ENCODE assay signal across 12 cellular contexts in genomic region chr11:78812513-78813293, GRCh38.
DNase-seq lines count a peak whose midpoint lies in the region; ATAC-seq and TF ChIP-seq lines count a peak whose summit lies in the region.
"Had no signal": no experiment of that assay in that cellular context is flagged by ENCODE, and none has a peak within 500 bp of the region (broad histone marks: within the 10 kb centered on the region; RNA-seq: fewer than 3 reads in every experiment).

No MANE protein-coding gene starts in this region.

- H3K9me3 ChIP-seq in esophagus muscularis mucosa, result no peaks in the 10 kb centered on the region
- no peaks in the 10 kb centered on the region for H3K9me3 ChIP-seq in smooth muscle cell (replicated peaks; ENCODE audit: low read depth)
- H3K9me3 ChIP-seq: SJSA1 had no signal

- H3K4me3 ChIP-seq in esophagus muscularis mucosa, result no peak overlapping the region
- H3K4me3 ChIP-seq in smooth muscle cell, result no peak overlapping the region
- H3K4me3 ChIP-seq: SJSA1 had no signal

- TF ChIP-seq EP300 in esophagus muscularis mucosa (IDR thresholded peaks at IDR 0.05), result no peak

- H3K9ac ChIP-seq in smooth muscle cell (ENCODE audit: low read depth), result no peak overlapping the region

- H3F3A ChIP-seq in smooth muscle cell (ENCODE audit: low read depth), result peaks cover 9% of the 10 kb centered on the region

- DNase-seq in Right ventricle myocardium superior, result no peak
- no peak for DNase-seq in Right ventricle myocardium inferior (ENCODE audit: missing footprints)
- DNase-seq in NCI-H82 treated with DMSO at 0.1 percent for 48 hours (lab: John Stamatoyannopoulos, UW; ENCODE audit: unreplicated experiment), result peak; percentile 35
- DNase-seq in esophagus muscularis mucosa (ENCODE audit: extremely low spot score), result no peak
- DNase-seq in smooth muscle cell (lab: John Stamatoyannopoulos, UW; ENCODE audit: unreplicated experiment), result no peak
- no peak for DNase-seq in NCI-H2196 (lab: John Stamatoyannopoulos, UW; ENCODE audit: unreplicated experiment)
- DNase-seq in GM10266 (ENCODE audit: extremely low spot score), result no peak
- DNase-seq: activated CD4-positive, alpha-beta T cell treated with anti-CD3 and anti-CD28 coated beads for 1 hour; activated naive CD4-positive, alpha-beta T cell treated with Interleukin-2 at 50 U/mL for 16 hours; GOT3 had no signal

- H3K27me3 ChIP-seq in esophagus muscularis mucosa (no peaks in the 10 kb centered on the region), smooth muscle cell (ENCODE audit: low read depth) (no peaks in the 10 kb centered on the region)
- H3K27me3 ChIP-seq: SJSA1 had no signal

- H2AFZ ChIP-seq in smooth muscle cell (ENCODE audit: low read depth), result no peak overlapping the region

- no peak for TF ChIP-seq POLR2A in esophagus muscularis mucosa (IDR thresholded peaks at IDR 0.05; ENCODE audit: low read depth)

- TF ChIP-seq CTCF in esophagus muscularis mucosa (IDR thresholded peaks at IDR 0.05), result peak in 2 of 3 experiments; percentile 7 to 26
- no peak for TF ChIP-seq CTCF in smooth muscle cell (IDR thresholded peaks at IDR 0.05; ENCODE audit: borderline replicate concordance, insufficient read depth, poor library complexity, severe bottlenecking)
- TF ChIP-seq CTCF in GM10266 (IDR thresholded peaks at IDR 0.05; ENCODE audit: control insufficient read depth, insufficient read depth, low read depth, missing control alignments), result no peak

- intact Hi-C loops in Right ventricle myocardium superior (cut with DNase I) (no loop called here), Right ventricle myocardium inferior (cut with DNase I) (no loop called here), esophagus muscularis mucosa (cut with DNase I) (no loop called here)

- H3K4me1 ChIP-seq in esophagus muscularis mucosa (peaks cover 17 to 75% (median 67%) of the 10 kb centered on the region in 4 donors), smooth muscle cell (ENCODE audit: low read depth) (peaks cover 33% of the 10 kb centered on the region)

- WGBS in esophagus muscularis mucosa, result 69% methylated on average over 6 of the region's 6 CpGs
- 47% methylated on average over 6 of the region's 6 CpGs for WGBS in smooth muscle cell (ENCODE audit: low lambda C conversion rate)

- H3K36me3 ChIP-seq in esophagus muscularis mucosa (no peaks in the 10 kb centered on the region), smooth muscle cell (ENCODE audit: low read depth) (no peaks in the 10 kb centered on the region)
- H3K36me3 ChIP-seq: SJSA1 had no signal

- peak overlapping the region; percentile 60 to 86 (median 80) for H3K27ac ChIP-seq in esophagus muscularis mucosa (replicated peaks in 1 of 4)
- peak overlapping the region; percentile 9 for H3K27ac ChIP-seq in smooth muscle cell (ENCODE audit: low read depth)
- H3K27ac ChIP-seq: SJSA1 had no signal

- H4K20me1 ChIP-seq in smooth muscle cell (ENCODE audit: low read depth), result no peaks in the 10 kb centered on the region

- H3K79me2 ChIP-seq in smooth muscle cell (ENCODE audit: low read depth), result no peaks in the 10 kb centered on the region

- no peak overlapping the region for H3K4me2 ChIP-seq in smooth muscle cell

- ATAC-seq in Right ventricle myocardium superior (ENCODE audit: poor library complexity), result peak; percentile 23
- no peak for ATAC-seq in Right ventricle myocardium inferior
- no peak for ATAC-seq in HG03097 (IDR thresholded peaks at IDR 0.05; ENCODE audit: low FRiP score, unreplicated experiment)

Comparison
In these comparisons a context has a peak if more than half of its experiments do, and no peak if none do; other contexts are left out.
1. CTCF ChIP-seq: peak in esophagus muscularis mucosa (2 of 3); none in smooth muscle cell (single experiment) and GM10266 (single experiment).